20 cellular contexts compared by ENCODE assay signal in the genomic region with DNA sequence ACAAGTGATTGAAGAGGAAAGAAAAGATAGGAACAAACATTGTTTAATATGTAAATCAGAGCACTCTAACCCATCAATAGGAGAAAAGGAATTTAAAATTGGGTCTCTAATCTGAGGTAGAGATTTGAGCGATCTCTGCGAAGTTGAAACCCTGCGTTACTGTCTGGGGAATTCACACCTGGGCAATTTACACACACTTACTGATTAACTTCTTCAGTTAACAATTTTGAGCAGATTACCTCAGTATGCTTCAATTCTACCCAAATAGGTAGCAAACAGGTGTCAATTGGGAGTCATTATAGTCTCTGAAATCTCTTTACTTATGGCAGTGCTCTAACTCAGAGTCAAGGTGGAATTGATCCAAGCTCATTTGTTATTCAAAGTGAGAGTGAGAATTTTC. TPM values are rescaled to one million over a fixed set of nuclear protein-coding genes. Genes with fewer than 3 reads are reported as not detected.
"Had no signal": no experiment of that assay in that cellular context is flagged by ENCODE, and none has a peak within 500 bp of the region (broad histone marks: within the 10 kb centered on the region; RNA-seq: fewer than 3 reads in every experiment).

No MANE protein-coding gene starts in this region.

- H3K27ac ChIP-seq: foreskin keratinocyte had no signal

- H3K4me1 ChIP-seq: foreskin keratinocyte had no signal

- H3K9me3 Mint-ChIP-seq: activated naive CD4-positive, alpha-beta T cell treated with anti-CD3 and anti-CD28 coated beads, Interleukin-2, amount 10 ng/mL, durations not matched to agents 7 days and 5 days; effector memory CD8-positive, alpha-beta T cell; stimulated activated effector memory CD8-positive, alpha-beta T cell treated with anti-CD3 and anti-CD28 coated beads, Interleukin-12 subunit alpha, Interleukin-12 subunit beta, amount 100 ng/mL, for 72 hours had no signal

- DNase-seq: activated CD4-positive, alpha-beta T cell treated with anti-CD3 and anti-CD28 coated beads for 1 hour; activated CD4-positive, alpha-beta T cell treated with anti-CD3 and anti-CD28 coated beads, Interleukin-2, amount 50 U/mL, for 4 hours; activated CD8-positive, alpha-beta memory T cell treated with anti-CD3 and anti-CD28 coated beads, Interleukin-2, amount 10 ng/mL, durations not matched to agents 7 days and 5 days; activated naive CD4-positive, alpha-beta T cell treated with anti-CD3 and anti-CD28 coated beads, Interleukin-2, amount 10 ng/mL, durations not matched to agents 7 days and 5 days; activated T-cell treated with anti-CD3 and anti-CD28 coated beads, Interleukin-2, amount 50 U/mL, for 24 hours; dermis blood vessel endothelial cell; effector memory CD8-positive, alpha-beta T cell; foreskin keratinocyte; glutamatergic neuron; kidney glomerular epithelial cell; mesenchymal stem cell; occipital lobe had no signal

- H3K4me1 Mint-ChIP-seq: activated CD8-positive, alpha-beta memory T cell treated with anti-CD3 and anti-CD28 coated beads, Interleukin-2, amount 10 ng/mL, durations not matched to agents 7 days and 5 days; activated naive CD4-positive, alpha-beta T cell treated with anti-CD3 and anti-CD28 coated beads, Interleukin-2, amount 10 ng/mL, durations not matched to agents 7 days and 5 days; stimulated activated effector memory CD8-positive, alpha-beta T cell treated with anti-CD3 and anti-CD28 coated beads, Interleukin-12 subunit alpha, Interleukin-12 subunit beta, amount 100 ng/mL, for 72 hours had no signal

- H3K4me3 Mint-ChIP-seq: activated CD8-positive, alpha-beta memory T cell treated with anti-CD3 and anti-CD28 coated beads, Interleukin-2, amount 10 ng/mL, durations not matched to agents 7 days and 5 days; activated naive CD4-positive, alpha-beta T cell treated with anti-CD3 and anti-CD28 coated beads, Interleukin-2, amount 10 ng/mL, durations not matched to agents 7 days and 5 days; activated T-cell treated with anti-CD3 and anti-CD28 coated beads, Interleukin-2, amount 50 U/mL, for 24 hours; effector memory CD8-positive, alpha-beta T cell; nephron; stimulated activated effector memory CD8-positive, alpha-beta T cell treated with anti-CD3 and anti-CD28 coated beads, Interleukin-12 subunit alpha, Interleukin-12 subunit beta, amount 100 ng/mL, for 72 hours had no signal

- FAIRE-seq: urothelium cell line had no signal

- H3K36me3 Mint-ChIP-seq: activated CD8-positive, alpha-beta memory T cell treated with anti-CD3 and anti-CD28 coated beads, Interleukin-2, amount 10 ng/mL, durations not matched to agents 7 days and 5 days; activated naive CD4-positive, alpha-beta T cell treated with anti-CD3 and anti-CD28 coated beads, Interleukin-2, amount 10 ng/mL, durations not matched to agents 7 days and 5 days; stimulated activated effector memory CD8-positive, alpha-beta T cell treated with anti-CD3 and anti-CD28 coated beads, Interleukin-12 subunit alpha, Interleukin-12 subunit beta, amount 100 ng/mL, for 72 hours had no signal

- H3K27ac Mint-ChIP-seq: activated CD8-positive, alpha-beta memory T cell treated with anti-CD3 and anti-CD28 coated beads, Interleukin-2, amount 10 ng/mL, durations not matched to agents 7 days and 5 days; activated naive CD4-positive, alpha-beta T cell treated with anti-CD3 and anti-CD28 coated beads, Interleukin-2, amount 10 ng/mL, durations not matched to agents 7 days and 5 days; activated T-cell treated with anti-CD3 and anti-CD28 coated beads, Interleukin-2, amount 50 U/mL, for 24 hours; effector memory CD8-positive, alpha-beta T cell; stimulated activated effector memory CD8-positive, alpha-beta T cell treated with anti-CD3 and anti-CD28 coated beads, Interleukin-12 subunit alpha, Interleukin-12 subunit beta, amount 100 ng/mL, for 72 hours had no signal

- ATAC-seq: activated CD8-positive, alpha-beta memory T cell treated with anti-CD3 and anti-CD28 coated beads, Interleukin-2, amount 10 ng/mL, durations not matched to agents 7 days and 5 days; effector memory CD8-positive, alpha-beta T cell; foreskin keratinocyte; stimulated activated effector memory CD8-positive, alpha-beta T cell treated with anti-CD3 and anti-CD28 coated beads, Interleukin-12 subunit alpha, Interleukin-12 subunit beta, amount 100 ng/mL, for 72 hours had no signal

RNA-seq across cellular contexts. Expression of a gene that starts 26.9 kb away (rescaled TPM):
- total RNA-seq: activated CD8-positive, alpha-beta memory T cell treated with anti-CD3 and anti-CD28 coated beads, Interleukin-2, amount 10 ng/mL, durations not matched to agents 7 days and 5 days; chondrocyte; dermis blood vessel endothelial cell; foreskin keratinocyte; liver; occipital lobe; posterior vena cava had no signal
- polyA plus RNA-seq: adipose tissue, foreskin keratinocyte, liver, thymus had no signal

RNA-seq across cellular contexts. Expression of a gene that starts 38.4 kb away (rescaled TPM):
- total RNA-seq: activated CD8-positive, alpha-beta memory T cell treated with anti-CD3 and anti-CD28 coated beads, Interleukin-2, amount 10 ng/mL, durations not matched to agents 7 days and 5 days; chondrocyte; dermis blood vessel endothelial cell; foreskin keratinocyte; occipital lobe; posterior vena cava had no signal
- polyA plus RNA-seq: adipose tissue, foreskin keratinocyte, liver, thymus had no signal

RNA-seq across cellular contexts. Expression of a gene that starts 38.7 kb away (rescaled TPM):
- total RNA-seq: activated CD8-positive, alpha-beta memory T cell treated with anti-CD3 and anti-CD28 coated beads, Interleukin-2, amount 10 ng/mL, durations not matched to agents 7 days and 5 days; chondrocyte; dermis blood vessel endothelial cell; foreskin keratinocyte; liver; occipital lobe; posterior vena cava had no signal
- polyA plus RNA-seq: adipose tissue, foreskin keratinocyte, liver, thymus had no signal

RNA-seq across cellular contexts. Expression of a gene that starts 49.6 kb away (rescaled TPM):
- total RNA-seq: activated CD8-positive, alpha-beta memory T cell treated with anti-CD3 and anti-CD28 coated beads, Interleukin-2, amount 10 ng/mL, durations not matched to agents 7 days and 5 days; chondrocyte; dermis blood vessel endothelial cell; foreskin keratinocyte; liver; occipital lobe; posterior vena cava had no signal
- polyA plus RNA-seq: adipose tissue, foreskin keratinocyte, liver, thymus had no signal

RNA-seq across cellular contexts. Expression of a gene that starts 59.8 kb away (rescaled TPM):
- total RNA-seq: activated CD8-positive, alpha-beta memory T cell treated with anti-CD3 and anti-CD28 coated beads, Interleukin-2, amount 10 ng/mL, durations not matched to agents 7 days and 5 days; chondrocyte; dermis blood vessel endothelial cell; foreskin keratinocyte; liver; occipital lobe; posterior vena cava had no signal
- polyA plus RNA-seq: adipose tissue, foreskin keratinocyte, liver, thymus had no signal
